ENCODE assay signal across 8 cellular contexts in the genomic region with DNA sequence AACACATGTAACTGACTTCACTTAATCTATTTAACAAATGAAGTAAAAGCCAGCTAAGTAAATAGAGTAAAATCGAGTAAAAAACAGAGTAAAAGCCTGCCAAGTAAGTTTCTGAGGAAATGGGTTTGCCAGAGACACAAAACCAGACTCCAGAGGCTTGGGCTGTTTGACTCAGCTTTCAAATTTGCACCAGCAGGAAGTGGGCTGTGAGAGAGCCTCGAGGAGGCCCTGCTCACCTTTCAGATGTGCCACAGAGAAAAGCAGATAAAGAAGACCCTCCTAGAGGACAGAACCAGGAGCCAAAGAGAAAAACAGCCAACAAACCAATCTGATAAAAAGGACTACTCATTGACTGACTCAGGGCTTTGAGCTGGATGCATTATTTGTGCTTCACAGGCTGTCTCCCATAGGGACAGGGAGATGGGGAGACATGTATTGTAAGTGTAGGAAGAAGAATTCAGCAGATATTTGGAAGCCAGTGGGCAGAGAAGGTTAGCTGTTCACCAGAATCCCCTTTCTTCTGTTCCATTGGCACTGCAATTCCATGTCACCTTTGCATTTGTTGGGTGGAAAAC. TPM values are rescaled to one million over a fixed set of nuclear protein-coding genes. Genes with fewer than 3 reads are reported as not detected.
DNase-seq lines count a peak whose midpoint lies in the region; ATAC-seq lines count a peak whose summit lies in the region.

No MANE protein-coding gene starts in this region.

- H3K4me1 Mint-ChIP-seq in activated naive CD8-positive, alpha-beta T cell treated with anti-CD3 and anti-CD28 coated beads, Interleukin-2, amount 10 ng/mL, durations not matched to agents 7 days and 5 days: peaks cover 21% of the 10 kb centered on the region

- H3K4me3 ChIP-seq in aorta (ENCODE audit: low read length in 2 of 2): no peak overlapping the region

- intact Hi-C loops in aorta (cut with DNase I): no loop called here

- no peaks in the 10 kb centered on the region for H3K36me3 ChIP-seq in aorta (ENCODE audit: control insufficient read depth in 1 of 2, insufficient read depth in 2 of 2, low read length in 1 of 2)

- DNase-seq in stimulated activated CD4-positive, alpha-beta T cell treated with anti-CD3 and anti-CD28 coated beads, Interleukin-15, amount 100 ng/mL, for 24 hours: peak; percentile 60
- DNase-seq in stimulated activated CD4-positive, alpha-beta T cell treated with anti-CD3 and anti-CD28 coated beads, Interleukin-4, amount 100 ng/mL, for 4 hours: no peak
- DNase-seq in activated naive CD8-positive, alpha-beta T cell treated with anti-CD3 and anti-CD28 coated beads, Interleukin-2, amount 10 ng/mL, durations not matched to agents 7 days and 5 days: peak; percentile 49
- DNase-seq in aorta (no peak), NCI-H774 (lab: John Stamatoyannopoulos, UW) (no peak), RKO (ENCODE audit: low spot score) (no peak), epidermal melanocyte (ENCODE audit: insufficient read length, low spot score) (no peak)

- peak overlapping the region; percentile 94 for H3K27ac Mint-ChIP-seq in activated naive CD8-positive, alpha-beta T cell treated with anti-CD3 and anti-CD28 coated beads, Interleukin-2, amount 10 ng/mL, durations not matched to agents 7 days and 5 days

- H3K27ac ChIP-seq in aorta (ENCODE audit: low read depth in 1 of 2, low read length in 2 of 2): no peak overlapping the region

- H3K36me3 Mint-ChIP-seq in activated naive CD8-positive, alpha-beta T cell treated with anti-CD3 and anti-CD28 coated beads, Interleukin-2, amount 10 ng/mL, durations not matched to agents 7 days and 5 days: peaks cover 26% of the 10 kb centered on the region

- H3K4me1 ChIP-seq in aorta (ENCODE audit: control insufficient read depth in 1 of 2, insufficient read depth in 2 of 2, low read length in 2 of 2): no peaks in the 10 kb centered on the region

- 1 to 2% methylated on average over 2 of the region's 2 CpGs for WGBS in aorta, 2 donors

- POLR2A ChIA-PET in activated naive CD8-positive, alpha-beta T cell treated with anti-CD3 and anti-CD28 coated beads, Interleukin-2, amount 10 ng/mL, durations not matched to agents 7 days and 5 days (lab: Charles Lee): interaction anchor here (0.7 to 1.5 kb wide), 2 partner anchors 14 to 907 kb away, joined by 3 to 13 read pairs; a partner anchor contains a TSS

- no peaks in the 10 kb centered on the region for H3K9me3 ChIP-seq in aorta (ENCODE audit: control insufficient read depth, low read length)

- H3K27me3 ChIP-seq in aorta (ENCODE audit: control insufficient read depth in 1 of 2, insufficient read depth in 2 of 2, low read length in 1 of 2): no peaks in the 10 kb centered on the region

- H3K9me3 Mint-ChIP-seq in activated naive CD8-positive, alpha-beta T cell treated with anti-CD3 and anti-CD28 coated beads, Interleukin-2, amount 10 ng/mL, durations not matched to agents 7 days and 5 days: no peaks in the 10 kb centered on the region

- peak overlapping the region; percentile 65 for H3K4me3 Mint-ChIP-seq in activated naive CD8-positive, alpha-beta T cell treated with anti-CD3 and anti-CD28 coated beads, Interleukin-2, amount 10 ng/mL, durations not matched to agents 7 days and 5 days

- ATAC-seq in HG03159 (IDR thresholded peaks at IDR 0.05; ENCODE audit: unreplicated experiment) (peak; percentile 87), aorta (ENCODE audit: low FRiP score) (peak; percentile 62)
- peak; percentile 100 for ATAC-seq in activated naive CD8-positive, alpha-beta T cell treated with anti-CD3 and anti-CD28 coated beads, Interleukin-2, amount 10 ng/mL, durations not matched to agents 7 days and 5 days (ENCODE audit: low read depth)

- H3K27me3 Mint-ChIP-seq in activated naive CD8-positive, alpha-beta T cell treated with anti-CD3 and anti-CD28 coated beads, Interleukin-2, amount 10 ng/mL, durations not matched to agents 7 days and 5 days: no peaks in the 10 kb centered on the region

RNA-seq across cellular contexts. Expression of a gene that starts 14.4 kb away (rescaled TPM):
- total RNA-seq in activated naive CD8-positive, alpha-beta T cell treated with anti-CD3 and anti-CD28 coated beads, Interleukin-2, amount 10 ng/mL, durations not matched to agents 7 days and 5 days: 1 to 10 TPM; 5.9 to 6.1 TPM
- 10 to 100 TPM in 1 of 2 donors, 1 to 10 TPM in 1; 5.0 to 11.4 TPM for total RNA-seq in aorta
- 1 to 10 TPM; 6.8 to 8.5 TPM for polyA plus RNA-seq in aorta

RNA-seq across cellular contexts. Expression of a gene that starts 20.8 kb away (rescaled TPM):
- total RNA-seq in activated naive CD8-positive, alpha-beta T cell treated with anti-CD3 and anti-CD28 coated beads, Interleukin-2, amount 10 ng/mL, durations not matched to agents 7 days and 5 days: 1 to 10 TPM; 4.1 to 4.8 TPM
- 10 to 100 TPM in 1 of 2 donors, 1 to 10 TPM in 1; 5.6 to 38.8 TPM for total RNA-seq in aorta
- 1 to 10 TPM in 1 of 2 donors, not detected in 1; 3.1 TPM for polyA plus RNA-seq in aorta

RNA-seq across cellular contexts. Expression of a gene that starts 37.7 kb away (rescaled TPM):
- total RNA-seq in activated naive CD8-positive, alpha-beta T cell treated with anti-CD3 and anti-CD28 coated beads, Interleukin-2, amount 10 ng/mL, durations not matched to agents 7 days and 5 days: under 1 TPM in 1 of 2 experiments, not detected in 1; 0.40 TPM
- under 1 TPM; 0.36 to 0.54 TPM for total RNA-seq in aorta
- not detected for polyA plus RNA-seq in aorta

Comparison
In these comparisons a context has a peak if more than half of its experiments do, and no peak if none do; other contexts are left out.
1. DNase-seq: peak in stimulated activated CD4-positive, alpha-beta T cell treated with anti-CD3 and anti-CD28 coated beads, Interleukin-15, amount 100 ng/mL, for 24 hours (single experiment) and activated naive CD8-positive, alpha-beta T cell treated with anti-CD3 and anti-CD28 coated beads, Interleukin-2, amount 10 ng/mL, durations not matched to agents 7 days and 5 days (single experiment); none in stimulated activated CD4-positive, alpha-beta T cell treated with anti-CD3 and anti-CD28 coated beads, Interleukin-4, amount 100 ng/mL, for 4 hours (0 of 2), aorta (0 of 2), NCI-H774 (single experiment), RKO (single experiment) and epidermal melanocyte (single experiment).
2. Peak in every context shown above with its lines, with median percentiles within 50 percentile points of each other: ATAC-seq.